32 cellular contexts compared by ENCODE assay signal in the genomic region with DNA sequence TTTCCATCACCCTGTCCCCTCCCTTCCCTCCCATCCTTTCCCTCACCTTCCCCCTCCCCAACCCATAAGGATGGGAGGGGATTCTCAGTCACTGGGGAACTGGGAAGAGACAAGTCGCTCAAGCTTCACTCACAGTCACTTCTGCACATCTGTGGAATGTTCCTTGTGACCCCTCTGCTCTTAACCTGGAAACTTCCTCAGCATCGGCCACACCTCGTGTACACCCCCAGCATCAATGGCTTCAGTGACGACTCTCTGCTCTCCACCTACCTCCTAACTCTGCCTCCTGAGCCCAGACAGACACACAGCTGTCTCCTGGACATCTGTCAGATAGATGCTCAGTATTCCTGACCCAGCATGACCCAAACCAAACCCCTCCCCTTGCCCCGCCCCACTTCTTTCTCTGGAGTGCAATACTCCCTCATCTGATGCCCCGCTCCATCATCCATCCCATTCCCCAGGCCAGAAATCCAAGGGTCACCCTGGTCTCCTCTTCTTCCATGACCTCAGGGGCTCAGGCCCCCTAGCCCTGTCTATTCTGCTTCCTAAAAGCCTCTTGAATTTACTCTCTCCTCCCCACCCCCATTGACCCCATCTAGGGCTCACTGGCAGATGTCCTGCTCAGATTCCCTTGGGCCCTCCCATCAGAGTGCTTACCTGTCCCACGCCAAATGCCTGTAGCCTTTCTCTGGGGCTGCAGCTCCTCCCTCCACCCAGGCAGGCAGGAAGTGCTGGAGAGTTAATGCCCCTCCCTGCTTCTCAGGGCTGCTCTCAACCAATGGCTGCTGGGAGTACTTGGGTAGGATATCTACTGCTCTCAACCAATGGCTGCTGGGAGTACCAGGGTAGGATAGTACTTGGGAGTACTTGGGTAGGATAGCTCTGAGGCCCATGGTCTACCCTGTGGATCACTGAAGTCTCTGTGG.
A peak's percentile ranks its signal among the peaks of the same experiment; 100 is the strongest.
DNase-seq lines count a peak whose midpoint lies in the region; ATAC-seq and TF ChIP-seq lines count a peak whose summit lies in the region.
"Had no signal": no experiment of that assay in that cellular context is flagged by ENCODE, and none has a peak within 500 bp of the region (broad histone marks: within the 10 kb centered on the region; RNA-seq: fewer than 3 reads in every experiment).

No MANE protein-coding gene starts in this region.

- no peaks in the 10 kb centered on the region for H3K27me3 ChIP-seq in upper lobe of right lung
- H3K27me3 ChIP-seq: adrenal gland, body of pancreas had no signal

- no peak overlapping the region for H3K27ac ChIP-seq in upper lobe of right lung
- H3K27ac ChIP-seq: adrenal gland, body of pancreas, heart right ventricle, HL-60, psoas muscle, SJSA1 had no signal

- intact Hi-C loops in upper lobe of right lung (cut with DNase I): no loop called here

- POLR2A ChIA-PET in naive thymus-derived CD8-positive, alpha-beta T cell (lab: Charles Lee): no interaction called here

- H3K9me3 ChIP-seq in upper lobe of right lung: no peaks in the 10 kb centered on the region
- H3K9me3 ChIP-seq: adrenal gland, body of pancreas, heart right ventricle, psoas muscle, SJSA1 had no signal

- no peaks in the 10 kb centered on the region for H3K36me3 Mint-ChIP-seq in naive thymus-derived CD8-positive, alpha-beta T cell
- H3K36me3 Mint-ChIP-seq: activated CD8-positive, alpha-beta memory T cell treated with anti-CD3 and anti-CD28 coated beads, Interleukin-2, amount 10 ng/mL, durations not matched to agents 7 days and 5 days; CD4-positive, alpha-beta memory T cell; naive B cell had no signal

- no peak overlapping the region for H3K27ac Mint-ChIP-seq in naive thymus-derived CD8-positive, alpha-beta T cell
- H3K27ac Mint-ChIP-seq: activated CD8-positive, alpha-beta memory T cell treated with anti-CD3 and anti-CD28 coated beads, Interleukin-2, amount 10 ng/mL, durations not matched to agents 7 days and 5 days; activated T-cell treated with anti-CD3 and anti-CD28 coated beads, Interleukin-2, amount 50 U/mL, for 72 hours; CD4-positive, alpha-beta memory T cell; naive B cell had no signal

- H3K4me3 Mint-ChIP-seq in naive thymus-derived CD8-positive, alpha-beta T cell: no peak overlapping the region
- H3K4me3 Mint-ChIP-seq: activated CD8-positive, alpha-beta memory T cell treated with anti-CD3 and anti-CD28 coated beads, Interleukin-2, amount 10 ng/mL, durations not matched to agents 7 days and 5 days; activated T-cell treated with anti-CD3 and anti-CD28 coated beads, Interleukin-2, amount 50 U/mL, for 72 hours; CD4-positive, alpha-beta memory T cell; naive B cell had no signal

- DNase-seq in activated effector memory CD4-positive, alpha-beta T cell treated with anti-CD3 and anti-CD28 coated beads, Interleukin-2, amount 50 U/mL, for 16 hours: peak; percentile 24
- no peak for DNase-seq in activated effector memory CD4-positive, alpha-beta T cell treated with Interleukin-2 at 50 U/mL for 16 hours
- peak; percentile 65 for DNase-seq in NCI-H82 treated with DMSO at 0.1 percent for 48 hours (lab: John Stamatoyannopoulos, UW; ENCODE audit: unreplicated experiment)
- peak; percentile 47 for DNase-seq in islet precursor cell
- DNase-seq in upper lobe of right lung: peak; percentile 34
- no peak for DNase-seq in Kasumi-1 (lab: John Stamatoyannopoulos, UW)
- DNase-seq in SHP77 (lab: John Stamatoyannopoulos, UW): no peak
- no peak for DNase-seq in naive thymus-derived CD8-positive, alpha-beta T cell
- DNase-seq: activated CD4-positive, alpha-beta T cell treated with anti-CD3 and anti-CD28 coated beads, Interleukin-2, amount 50 U/mL, for 4 hours; activated CD8-positive, alpha-beta memory T cell treated with anti-CD3 and anti-CD28 coated beads, Interleukin-2, amount 10 ng/mL, durations not matched to agents 7 days and 5 days; activated naive CD4-positive, alpha-beta T cell treated with Interleukin-2 at 50 U/mL for 16 hours; activated T-cell treated with anti-CD3 and anti-CD28 coated beads, Interleukin-2, amount 50 U/mL, for 72 hours; adrenal gland; AML-193; CD4-positive, alpha-beta memory T cell; foreskin melanocyte; GOT3; heart right ventricle; KG1; midbrain; naive B cell; NCI-H1417; NCI-H2081 treated with DMSO at 0.1 percent for 48 hours; NCI-H2227 treated with DMSO at 0.1 percent for 48 hours; NCI-H748 treated with DMSO at 0.1 percent for 48 hours; nucleus accumbens; stimulated activated CD4-positive, alpha-beta T cell treated with anti-CD3 and anti-CD28 coated beads, Interleukin-15, amount 100 ng/mL, for 24 hours; stimulated activated CD4-positive, alpha-beta T cell treated with anti-CD3 and anti-CD28 coated beads, Interleukin-4, amount 100 ng/mL, for 4 hours had no signal

- no peak for ATAC-seq in upper lobe of right lung
- no peak for ATAC-seq in naive thymus-derived CD8-positive, alpha-beta T cell
- ATAC-seq: activated CD8-positive, alpha-beta memory T cell treated with anti-CD3 and anti-CD28 coated beads, Interleukin-2, amount 10 ng/mL, durations not matched to agents 7 days and 5 days; activated T-cell treated with anti-CD3 and anti-CD28 coated beads, Interleukin-2, amount 50 U/mL, for 72 hours; body of pancreas; heart right ventricle; psoas muscle had no signal

- no peak for TF ChIP-seq CTCF in upper lobe of right lung (IDR thresholded peaks at IDR 0.05)

- no peaks in the 10 kb centered on the region for H3K4me1 ChIP-seq in upper lobe of right lung
- H3K4me1 ChIP-seq: adrenal gland, body of pancreas, heart right ventricle, psoas muscle, SJSA1 had no signal

- no peaks in the 10 kb centered on the region for H3K4me1 Mint-ChIP-seq in naive thymus-derived CD8-positive, alpha-beta T cell
- H3K4me1 Mint-ChIP-seq: activated CD8-positive, alpha-beta memory T cell treated with anti-CD3 and anti-CD28 coated beads, Interleukin-2, amount 10 ng/mL, durations not matched to agents 7 days and 5 days; CD4-positive, alpha-beta memory T cell; naive B cell had no signal

- H3K36me3 ChIP-seq in upper lobe of right lung: no peaks in the 10 kb centered on the region
- H3K36me3 ChIP-seq: adrenal gland, heart right ventricle, SJSA1 had no signal

- H3K27me3 Mint-ChIP-seq in naive thymus-derived CD8-positive, alpha-beta T cell: peaks cover 0 to 4% (median 3%) of the 10 kb centered on the region in 5 donors

- no peaks in the 10 kb centered on the region for H3K9me3 Mint-ChIP-seq in naive thymus-derived CD8-positive, alpha-beta T cell
- H3K9me3 Mint-ChIP-seq: activated T-cell treated with anti-CD3 and anti-CD28 coated beads, Interleukin-2, amount 50 U/mL, for 72 hours; CD4-positive, alpha-beta memory T cell; naive B cell had no signal

- H3K4me3 ChIP-seq in upper lobe of right lung: no peak overlapping the region
- H3K4me3 ChIP-seq: adrenal gland, body of pancreas, heart right ventricle, psoas muscle, SJSA1 had no signal

Comparison
In these comparisons a context has a peak if more than half of its experiments do, and no peak if none do; other contexts are left out.
1. DNase-seq: peak in activated effector memory CD4-positive, alpha-beta T cell treated with anti-CD3 and anti-CD28 coated beads, Interleukin-2, amount 50 U/mL, for 16 hours (single experiment), NCI-H82 treated with DMSO at 0.1 percent for 48 hours (single experiment), islet precursor cell (single experiment) and upper lobe of right lung (single experiment); none in activated effector memory CD4-positive, alpha-beta T cell treated with Interleukin-2 at 50 U/mL for 16 hours (single experiment), Kasumi-1 (0 of 2), SHP77 (0 of 2) and naive thymus-derived CD8-positive, alpha-beta T cell (0 of 10).